Comparison of ENCODE assay signal across 22 cellular contexts in genomic region chr11:18563090-18563730, GRCh38. TPM values are rescaled to one million over a fixed set of nuclear protein-coding genes. Genes with fewer than 3 reads are reported as not detected.
DNase-seq lines count a peak whose midpoint lies in the region; ATAC-seq and TF ChIP-seq lines count a peak whose summit lies in the region.
"Had no signal": no experiment of that assay in that cellular context is flagged by ENCODE, and none has a peak within 500 bp of the region (broad histone marks: within the 10 kb centered on the region; RNA-seq: fewer than 3 reads in every experiment).

No MANE protein-coding gene starts in this region.

- H3K36me3 ChIP-seq in osteoblast (ENCODE audit: insufficient read depth, low read length) = peaks cover 29% of the 10 kb centered on the region

- ATAC-seq in T-helper 17 cell (no peak), HG03280 (IDR thresholded peaks at IDR 0.05; ENCODE audit: unreplicated experiment) (no peak), HG03469 (IDR thresholded peaks at IDR 0.05; ENCODE audit: unreplicated experiment) (no peak)
- ATAC-seq: SK-N-SH treated with all-trans-retinoic acid at 6 μM for 48 hours had no signal

- H3K4me1 Mint-ChIP-seq in T-helper 17 cell = peaks cover 1% of the 10 kb centered on the region
- H3K4me1 Mint-ChIP-seq: CD8-positive, alpha-beta memory T cell had no signal

- H3K4me3 Mint-ChIP-seq in T-helper 17 cell = no peak overlapping the region
- H3K4me3 Mint-ChIP-seq: CD8-positive, alpha-beta memory T cell had no signal

- H3K79me2 ChIP-seq in osteoblast (ENCODE audit: insufficient read depth, low read length) = no peaks in the 10 kb centered on the region

- H3K27me3 Mint-ChIP-seq in T-helper 17 cell = no peaks in the 10 kb centered on the region
- H3K27me3 Mint-ChIP-seq: CD8-positive, alpha-beta memory T cell had no signal

- H3K4me3 ChIP-seq in fibroblast of pulmonary artery (replicated peaks; ENCODE audit: low read depth, low read length) (no peak overlapping the region), osteoblast (ENCODE audit: insufficient read depth, low read length) (no peak overlapping the region)
- H3K4me3 ChIP-seq: HAP-1 had no signal

- peak; percentile 41 for DNase-seq in HCEC 1CT
- DNase-seq in T-helper 17 cell = no peak
- DNase-seq in fibroblast of pulmonary artery (ENCODE audit: low read depth) = peak; percentile 5
- DNase-seq in osteoblast (ENCODE audit: insufficient read length, low spot score, missing footprints) = peak; percentile 22
- DNase-seq in DMS114 treated with DMSO at 0.1 percent for 48 hours (lab: John Stamatoyannopoulos, UW; ENCODE audit: unreplicated experiment) = no peak
- DNase-seq: Calu3; CD8-positive, alpha-beta memory T cell; GF-D8; Karpas-422; MM.1S; NCI-H1092 treated with DMSO at 0.1 percent for 48 hours; NCI-H1436 treated with DMSO at 0.1 percent for 48 hours; NCI-H1930; NCI-H2227 treated with DMSO at 0.1 percent for 48 hours; NCI-H510A treated with DMSO at 0.1 percent for 48 hours; NCI-H748 treated with DMSO at 0.1 percent for 48 hours; SIG-M5 had no signal

- H3K27ac Mint-ChIP-seq in T-helper 17 cell = peak overlapping the region; percentile 65

- H3K36me3 Mint-ChIP-seq in T-helper 17 cell (ENCODE audit: low read depth) = no peaks in the 10 kb centered on the region

- TF ChIP-seq CTCF in fibroblast of pulmonary artery (IDR thresholded peaks at IDR 0.05; ENCODE audit: low read length, missing control alignments) = no peak
- no peak for TF ChIP-seq CTCF in osteoblast (IDR thresholded peaks at IDR 0.05; ENCODE audit: extremely low read depth, low read depth, low read length)

- no peaks in the 10 kb centered on the region for H4K20me1 ChIP-seq in osteoblast (ENCODE audit: insufficient read depth, low read length)

- no peaks in the 10 kb centered on the region for H3K27me3 ChIP-seq in osteoblast (ENCODE audit: insufficient read depth, low read length)

- no peak overlapping the region for H3K4me2 ChIP-seq in osteoblast (ENCODE audit: insufficient read depth, low read length)

- H3K9me3 ChIP-seq in T-helper 17 cell (ENCODE audit: control insufficient read depth, low read length, poor library complexity, severe bottlenecking) = no peaks in the 10 kb centered on the region
- H3K9me3 ChIP-seq in osteoblast (ENCODE audit: low read depth, low read length) = no peaks in the 10 kb centered on the region
- H3K9me3 ChIP-seq: HAP-1 had no signal

- H3K27ac ChIP-seq in osteoblast (ENCODE audit: low read depth, low read length) = no peak overlapping the region
- H3K27ac ChIP-seq: C4-2B had no signal

- no peak overlapping the region for H2AFZ ChIP-seq in osteoblast (ENCODE audit: low read length)

- H3K4me1 ChIP-seq in osteoblast (ENCODE audit: insufficient read depth, low read length) = peaks cover 14% of the 10 kb centered on the region
- H3K4me1 ChIP-seq: HAP-1 had no signal

RNA-seq across cellular contexts. Expression of gene UEVLD, which starts 25.3 kb away (rescaled TPM):
- 10 to 100 TPM in 1 of 2 donors, 1 to 10 TPM in 1; 8.0 to 12.6 TPM for total RNA-seq in T-helper 17 cell
- 20.6 and 26.8 TPM in 2 replicates for total RNA-seq in osteoblast

RNA-seq across cellular contexts. Expression of gene MISFA, which starts 36.4 kb away (rescaled TPM):
- total RNA-seq in T-helper 17 cell (1 to 10 TPM in 1 of 2 donors, under 1 TPM in 1; 0.99 to 1.9 TPM), osteoblast (under 0.01 and 0.29 TPM in 2 replicates)

RNA-seq across cellular contexts. Expression of gene TSG101, which starts 36.5 kb away (rescaled TPM):
- total RNA-seq in T-helper 17 cell (10 to 100 TPM; 15.8 to 15.9 TPM), osteoblast (67.3 and 67.8 TPM in 2 replicates)

Comparison
In these comparisons a context has a peak if more than half of its experiments do, and no peak if none do; other contexts are left out.
1. DNase-seq: peak in HCEC 1CT (single experiment), fibroblast of pulmonary artery (single experiment) and osteoblast (single experiment); none in T-helper 17 cell (0 of 3) and DMS114 treated with DMSO at 0.1 percent for 48 hours (single experiment).